In the genomic region with DNA sequence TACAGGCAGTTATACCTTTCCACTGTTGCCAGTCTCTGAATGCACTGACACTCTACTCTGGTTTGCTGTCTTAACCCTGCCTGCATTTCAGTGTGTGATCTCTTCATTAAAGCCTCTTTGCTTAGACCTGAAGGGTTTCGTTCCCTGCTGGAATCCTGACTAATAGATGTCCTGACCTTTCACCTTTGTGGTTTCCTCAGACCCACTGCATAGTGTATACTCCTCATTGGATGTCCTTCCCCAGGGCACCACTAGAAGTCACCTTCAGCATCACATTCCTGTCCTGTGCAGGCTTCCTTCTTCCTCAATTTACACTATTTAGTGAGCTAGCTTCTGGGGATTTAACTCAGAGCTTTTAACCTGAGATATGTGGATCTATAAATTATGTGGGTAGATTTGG, we compare ENCODE assay signal across 28 cellular contexts.
DNase-seq lines count a peak whose midpoint lies in the region; ATAC-seq and TF ChIP-seq lines count a peak whose summit lies in the region.
"Had no signal": no experiment of that assay in that cellular context is flagged by ENCODE, and none has a peak within 500 bp of the region (broad histone marks: within the 10 kb centered on the region; RNA-seq: fewer than 3 reads in every experiment).

No MANE protein-coding gene starts in this region.

- peaks cover 5% of the 10 kb centered on the region for H3K9me3 Mint-ChIP-seq in stimulated activated memory B cell treated with anti-CD40 and anti-IgM and Interleukin-4, amounts not matched to agents 10 μg/mL and 1 μg/mL and 100 μg/mL, for 72 hours
- H3K9me3 Mint-ChIP-seq: brain had no signal

- no peaks in the 10 kb centered on the region for H3K9me3 ChIP-seq in left ventricle myocardium inferior (replicated peaks)
- H3K9me3 ChIP-seq in effector memory CD4-positive, alpha-beta T cell (ENCODE audit: control insufficient read depth, low read length), result no peaks in the 10 kb centered on the region
- H3K9me3 ChIP-seq in tibial artery, result no peaks in the 10 kb centered on the region
- H3K9me3 ChIP-seq: esophagus squamous epithelium, MG63, psoas muscle, upper lobe of left lung had no signal

- no peak for ATAC-seq in left cardiac atrium
- no peak for ATAC-seq in stimulated activated memory B cell treated with anti-CD40 and anti-IgM and Interleukin-4, amounts not matched to agents 10 μg/mL and 1 μg/mL and 100 μg/mL, for 72 hours
- no peak for ATAC-seq in GM18909 (IDR thresholded peaks at IDR 0.05; ENCODE audit: poor library complexity, unreplicated experiment)
- ATAC-seq: psoas muscle had no signal

- H3K27ac ChIP-seq in left ventricle myocardium inferior (replicated peaks) (peak overlapping the region; percentile 22), tibial artery (no peak overlapping the region)
- H3K27ac ChIP-seq in effector memory CD4-positive, alpha-beta T cell (ENCODE audit: insufficient read depth, low read length, poor library complexity, severe bottlenecking), result no peak overlapping the region
- H3K27ac ChIP-seq: esophagus squamous epithelium, PC-9, psoas muscle, upper lobe of left lung had no signal

- H3K4me1 ChIP-seq in left ventricle myocardium inferior (peaks cover 59% of the 10 kb centered on the region), tibial artery (peaks cover 0 to 89% (median 10%) of the 10 kb centered on the region in 4 donors)
- H3K4me1 ChIP-seq in effector memory CD4-positive, alpha-beta T cell (ENCODE audit: control insufficient read depth, insufficient read depth, low read length, poor library complexity, severe bottlenecking), result no peaks in the 10 kb centered on the region
- H3K4me1 ChIP-seq: upper lobe of left lung had no signal

- peaks cover 5% of the 10 kb centered on the region for H3K36me3 Mint-ChIP-seq in stimulated activated memory B cell treated with anti-CD40 and anti-IgM and Interleukin-4, amounts not matched to agents 10 μg/mL and 1 μg/mL and 100 μg/mL, for 72 hours
- H3K36me3 Mint-ChIP-seq: brain; CD4-positive, CD25-positive, alpha-beta regulatory T cell had no signal

- DNase-seq in left ventricle myocardium inferior (no peak), left cardiac atrium (no peak), RKO (ENCODE audit: low spot score) (peak; percentile 8), fibroblast of mammary gland (ENCODE audit: low read depth) (peak; percentile 49), tibial artery (no peak)
- DNase-seq in effector memory CD4-positive, alpha-beta T cell, result no peak
- DNase-seq: 8988T; activated CD4-positive, alpha-beta T cell treated with anti-CD3 and anti-CD28 coated beads for 1 hour; activated gamma-delta T cell; CD4-positive, CD25-positive, alpha-beta regulatory T cell; DMS153; esophagus squamous epithelium; H7; MG63; NCI-H1417; NCI-H2081 treated with DMSO at 0.1 percent for 48 hours; NCI-H345; NCI-H774; PC-9; psoas muscle; SIG-M5; SW 1271; upper lobe of left lung had no signal

- H3K4me3 ChIP-seq in left ventricle myocardium inferior (no peak overlapping the region), fibroblast of mammary gland (ENCODE audit: control insufficient read depth, low read depth, low read length) (no peak overlapping the region), tibial artery (no peak overlapping the region)
- no peak overlapping the region for H3K4me3 ChIP-seq in effector memory CD4-positive, alpha-beta T cell (ENCODE audit: insufficient read depth, low read depth, low read length, poor library complexity, severe bottlenecking)
- H3K4me3 ChIP-seq: esophagus squamous epithelium, lung, MG63, PC-9, psoas muscle, upper lobe of left lung had no signal

- H3K4me3 Mint-ChIP-seq in stimulated activated memory B cell treated with anti-CD40 and anti-IgM and Interleukin-4, amounts not matched to agents 10 μg/mL and 1 μg/mL and 100 μg/mL, for 72 hours, result no peak overlapping the region
- H3K4me3 Mint-ChIP-seq: brain; CD4-positive, CD25-positive, alpha-beta regulatory T cell had no signal

- H3K27me3 ChIP-seq in left ventricle myocardium inferior (ENCODE audit: low read depth) (no peaks in the 10 kb centered on the region), tibial artery (no peaks in the 10 kb centered on the region)
- no peaks in the 10 kb centered on the region for H3K27me3 ChIP-seq in effector memory CD4-positive, alpha-beta T cell (replicated peaks; ENCODE audit: control insufficient read depth, insufficient read depth, low read length, poor library complexity, severe bottlenecking)
- H3K27me3 ChIP-seq: esophagus squamous epithelium, MG63, upper lobe of left lung had no signal

- no peaks in the 10 kb centered on the region for H3K27me3 Mint-ChIP-seq in stimulated activated memory B cell treated with anti-CD40 and anti-IgM and Interleukin-4, amounts not matched to agents 10 μg/mL and 1 μg/mL and 100 μg/mL, for 72 hours
- H3K27me3 Mint-ChIP-seq: brain; CD4-positive, CD25-positive, alpha-beta regulatory T cell; IgD-negative memory B cell had no signal

- peaks cover 18% of the 10 kb centered on the region for H3K4me1 Mint-ChIP-seq in stimulated activated memory B cell treated with anti-CD40 and anti-IgM and Interleukin-4, amounts not matched to agents 10 μg/mL and 1 μg/mL and 100 μg/mL, for 72 hours
- H3K4me1 Mint-ChIP-seq: CD4-positive, CD25-positive, alpha-beta regulatory T cell had no signal

- TF ChIP-seq CTCF in left ventricle myocardium inferior (IDR thresholded peaks at IDR 0.05; ENCODE audit: borderline replicate concordance) (no peak), fibroblast of mammary gland (conservative IDR thresholded peaks at IDR 0.05; ENCODE audit: control insufficient read depth, insufficient read depth, low read depth, low read length) (peak; percentile 8), tibial artery (IDR thresholded peaks at IDR 0.05) (no peak)

- intact Hi-C loops in left ventricle myocardium inferior (cut with micrococcal nuclease) (no loop called here), left cardiac atrium (cut with DNase I) (no loop called here), tibial artery (cut with DNase I; ENCODE audit: low total_unique reads) (no loop called here)

- H3K27ac Mint-ChIP-seq in stimulated activated memory B cell treated with anti-CD40 and anti-IgM and Interleukin-4, amounts not matched to agents 10 μg/mL and 1 μg/mL and 100 μg/mL, for 72 hours, result peak overlapping the region; percentile 5
- H3K27ac Mint-ChIP-seq: brain; CD4-positive, CD25-positive, alpha-beta regulatory T cell had no signal

- H3K36me3 ChIP-seq in left ventricle myocardium inferior (no peaks in the 10 kb centered on the region), tibial artery (no peaks in the 10 kb centered on the region)
- H3K36me3 ChIP-seq in effector memory CD4-positive, alpha-beta T cell (ENCODE audit: control insufficient read depth, insufficient read depth, low read length), result no peaks in the 10 kb centered on the region
- H3K36me3 ChIP-seq: esophagus squamous epithelium, MG63, upper lobe of left lung had no signal

Comparison
In these comparisons a context has a peak if more than half of its experiments do, and no peak if none do; other contexts are left out.
1. DNase-seq: peak in RKO (single experiment) and fibroblast of mammary gland (single experiment); none in left ventricle myocardium inferior (single experiment), left cardiac atrium (single experiment), effector memory CD4-positive, alpha-beta T cell (0 of 3) and tibial artery (0 of 2).